1 cellular context compared by ENCODE assay signal in the genomic region with DNA sequence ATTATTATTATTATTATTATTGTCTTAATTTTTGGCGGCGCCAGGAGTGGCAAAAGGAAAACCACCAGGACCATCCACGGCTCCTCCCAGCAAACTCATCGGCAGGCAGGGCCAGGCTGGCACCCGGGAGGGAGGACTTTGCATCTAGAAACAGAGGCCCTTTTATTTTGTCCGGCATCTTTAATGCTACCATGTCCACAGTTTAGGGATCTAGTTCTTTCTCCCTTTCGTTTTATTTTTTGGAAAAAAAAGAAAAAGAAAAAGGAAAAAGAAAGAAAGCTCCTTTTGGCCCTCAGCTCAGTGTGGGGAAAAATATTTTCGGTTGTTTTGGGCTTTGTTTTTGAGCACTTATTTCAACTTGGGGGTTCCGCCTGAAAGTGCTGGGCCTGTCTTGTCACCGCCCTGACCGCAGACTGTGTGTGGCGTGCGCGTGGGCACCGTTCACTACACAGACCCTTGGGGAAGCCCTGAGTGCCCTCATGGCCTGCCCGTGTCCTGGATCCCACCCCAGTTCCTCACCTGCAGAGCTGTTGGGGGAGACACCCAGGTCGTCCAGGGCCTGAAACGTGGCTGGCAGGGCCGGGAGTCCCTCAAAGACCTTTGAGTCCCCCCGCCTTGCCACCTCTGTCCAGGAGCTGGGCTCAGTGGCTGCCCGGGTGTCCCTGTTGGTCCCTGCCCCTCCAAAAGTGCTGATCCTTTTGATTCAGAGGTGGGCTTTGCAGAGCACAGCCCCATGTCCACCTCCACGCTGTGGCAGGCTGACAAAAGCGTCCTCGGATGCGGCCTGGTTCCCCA.
TF ChIP-seq lines count a peak whose summit lies in the region.

No MANE protein-coding gene starts in this region.

TF ChIP-seq in SK-N-SH, 30 proteins besides CTCF, POLR2A, EP300 and RAD21 (continued from another document):
- TF ChIP-seq USF2 (IDR thresholded peaks at IDR 0.05; ENCODE audit: borderline replicate concordance, low read depth, low read length) (no peak), REST (IDR thresholded peaks at IDR 0.05; ENCODE audit: low read depth, low read length) (no peak), RXRA (IDR thresholded peaks at IDR 0.05; ENCODE audit: borderline replicate concordance, low read depth) (no peak), SIN3A (IDR thresholded peaks at IDR 0.05; ENCODE audit: borderline replicate concordance, low read depth, low read length) (no peak), TCF12 (IDR thresholded peaks at IDR 0.05) (no peak), GABPA (IDR thresholded peaks at IDR 0.05; ENCODE audit: low read depth) (no peak), YY1 (IDR thresholded peaks at IDR 0.05; ENCODE audit: low read depth) (no peak)
TF ChIP-seq in SK-N-SH: peak in this region for 0.
